Comparison of ENCODE assay signal across 13 cellular contexts in genomic region chr13:114015608-114016295, GRCh38. TPM values are rescaled to one million over a fixed set of nuclear protein-coding genes. Genes with fewer than 3 reads are reported as not detected.
DNase-seq lines count a peak whose midpoint lies in the region; ATAC-seq, FAIRE-seq and TF ChIP-seq lines count a peak whose summit lies in the region.
"Had no signal": no experiment of that assay in that cellular context is flagged by ENCODE, and none has a peak within 500 bp of the region (broad histone marks: within the 10 kb centered on the region; RNA-seq: fewer than 3 reads in every experiment).

No MANE protein-coding gene starts in this region.

- H4K20me1 ChIP-seq in endothelial cell of umbilical vein (replicated peaks; ENCODE audit: control insufficient read depth, extremely low read depth, insufficient read depth, low read length) = no peaks in the 10 kb centered on the region

- no TSS peak for BruUV-seq in endothelial cell of umbilical vein (replicated peaks; lab: Mats Ljungman, UMichigan)

- TF ChIP-seq POLR2A in endothelial cell of umbilical vein (IDR thresholded peaks at IDR 0.05; ENCODE audit: low read depth, low read length) = no peak

- H3K9me1 ChIP-seq in endothelial cell of umbilical vein (replicated peaks; ENCODE audit: control insufficient read depth, extremely low read depth, insufficient read depth, low read length) = no peaks in the 10 kb centered on the region

- H3K27ac Mint-ChIP-seq in activated naive CD4-positive, alpha-beta T cell treated with anti-CD3 and anti-CD28 coated beads, Interleukin-2, amount 50 U/mL, for 24 hours = peak overlapping the region; percentile 35
- no peak overlapping the region for H3K27ac Mint-ChIP-seq in activated naive CD4-positive, alpha-beta T cell treated with anti-CD3 and anti-CD28 coated beads, Interleukin-2, amount 10 ng/mL, durations not matched to agents 7 days and 5 days
- peak overlapping the region in 2 of 3 experiments; percentile 23 to 79 for H3K27ac Mint-ChIP-seq in nephron

- no peak overlapping the region for H3K4me3 Mint-ChIP-seq in activated naive CD4-positive, alpha-beta T cell treated with anti-CD3 and anti-CD28 coated beads, Interleukin-2, amount 50 U/mL, for 24 hours
- no peak overlapping the region for H3K4me3 Mint-ChIP-seq in activated naive CD4-positive, alpha-beta T cell treated with anti-CD3 and anti-CD28 coated beads, Interleukin-2, amount 10 ng/mL, durations not matched to agents 7 days and 5 days
- H3K4me3 Mint-ChIP-seq in nephron = no peak overlapping the region

- FAIRE-seq in endothelial cell of umbilical vein (lab: Jason Lieb, UNC) = no peak

- peaks cover 8% of the 10 kb centered on the region for H3K36me3 Mint-ChIP-seq in activated naive CD4-positive, alpha-beta T cell treated with anti-CD3 and anti-CD28 coated beads, Interleukin-2, amount 50 U/mL, for 24 hours
- peaks cover 41% of the 10 kb centered on the region for H3K36me3 Mint-ChIP-seq in activated naive CD4-positive, alpha-beta T cell treated with anti-CD3 and anti-CD28 coated beads, Interleukin-2, amount 10 ng/mL, durations not matched to agents 7 days and 5 days
- peaks cover 9% of the 10 kb centered on the region for H3K36me3 Mint-ChIP-seq in nephron (ENCODE audit: low read depth)

- H3K79me2 ChIP-seq in endothelial cell of umbilical vein (ENCODE audit: control insufficient read depth, insufficient read depth, low read length) = no peaks in the 10 kb centered on the region

- H3K4me3 ChIP-seq in endothelial cell of umbilical vein (replicated peaks in 1 of 3; ENCODE audit: insufficient read depth in 1 of 3, low read depth in 1 of 3, low read length in 3 of 3) = no peak overlapping the region
- no peak overlapping the region for H3K4me3 ChIP-seq in upper lobe of right lung
- H3K4me3 ChIP-seq: uterus had no signal

- H3K9me3 Mint-ChIP-seq in activated naive CD4-positive, alpha-beta T cell treated with anti-CD3 and anti-CD28 coated beads, Interleukin-2, amount 50 U/mL, for 24 hours = no peaks in the 10 kb centered on the region
- no peaks in the 10 kb centered on the region for H3K9me3 Mint-ChIP-seq in activated naive CD4-positive, alpha-beta T cell treated with anti-CD3 and anti-CD28 coated beads, Interleukin-2, amount 10 ng/mL, durations not matched to agents 7 days and 5 days
- no peaks in the 10 kb centered on the region for H3K9me3 Mint-ChIP-seq in nephron

- dilution Hi-C loops in endothelial cell of umbilical vein (cut with MboI; ENCODE audit: extremely low pct_ligation_motif_present, low sequenced_read_pairs) = no loop called here

- CTCF ChIA-PET in activated naive CD4-positive, alpha-beta T cell treated with anti-CD3 and anti-CD28 coated beads, Interleukin-2, amount 10 ng/mL, durations not matched to agents 7 days and 5 days (lab: Charles Lee) = interaction anchor here (0.9 kb wide), 1 partner anchor 92 kb away, joined by 3 read pairs; no protein-coding TSS in a partner anchor
- CTCF ChIA-PET in endothelial cell of umbilical vein (lab: Charles Lee) = interaction anchor here (1.0 kb wide), 1 partner anchor 19 kb away, joined by 3 read pairs; no protein-coding TSS in a partner anchor

- H3K4me1 ChIP-seq in endothelial cell of umbilical vein (ENCODE audit: control insufficient read depth, extremely low read depth, insufficient read depth, low read length) (no peaks in the 10 kb centered on the region), upper lobe of right lung (no peaks in the 10 kb centered on the region)
- H3K4me1 ChIP-seq: uterus had no signal

- H3K36me3 ChIP-seq in endothelial cell of umbilical vein (ENCODE audit: control insufficient read depth in 2 of 2, extremely low read depth in 1 of 2, insufficient read depth in 2 of 2, low read length in 2 of 2) = peaks cover 10 to 66% of the 10 kb centered on the region in 2 experiments
- peaks cover 38% of the 10 kb centered on the region for H3K36me3 ChIP-seq in upper lobe of right lung
- H3K36me3 ChIP-seq: uterus had no signal

- intact Hi-C loops in endothelial cell of umbilical vein (cut with micrococcal nuclease) = no loop called here
- intact Hi-C loops in upper lobe of right lung (cut with DNase I) = no loop called here

- no peak overlapping the region for H3K4me2 ChIP-seq in endothelial cell of umbilical vein (ENCODE audit: insufficient read depth, low read length)

- ATAC-seq in upper lobe of right lung = peak; percentile 80

- H3K27me3 ChIP-seq in endothelial cell of umbilical vein (ENCODE audit: control insufficient read depth in 2 of 2, insufficient read depth in 2 of 2, low read length in 2 of 2) = no peaks in the 10 kb centered on the region
- H3K27me3 ChIP-seq in upper lobe of right lung = no peaks in the 10 kb centered on the region
- H3K27me3 ChIP-seq: uterus had no signal

- H2AFZ ChIP-seq in endothelial cell of umbilical vein (ENCODE audit: low read depth, low read length) = no peak overlapping the region

- H3K9me3 ChIP-seq in endothelial cell of umbilical vein (replicated peaks; ENCODE audit: control insufficient read depth, insufficient read depth, low read length) = no peaks in the 10 kb centered on the region
- no peaks in the 10 kb centered on the region for H3K9me3 ChIP-seq in upper lobe of right lung
- H3K9me3 ChIP-seq: uterus had no signal

- no peak for DNase-seq in activated naive CD4-positive, alpha-beta T cell treated with anti-CD3 and anti-CD28 coated beads, Interleukin-2, amount 10 ng/mL, durations not matched to agents 7 days and 5 days
- no peak for DNase-seq in endothelial cell of umbilical vein (ENCODE audit: low read depth, low spot score)
- DNase-seq in upper lobe of right lung = peak; percentile 82
- DNase-seq in activated gamma-delta T cell treated with Interleukin-2 at 50 U/mL for 16 hours = no peak
- no peak for DNase-seq in GDM1 (lab: John Stamatoyannopoulos, UW)
- DNase-seq in UCSD-AML1 (lab: John Stamatoyannopoulos, UW; ENCODE audit: unreplicated experiment) = no peak
- DNase-seq: activated CD8-positive, alpha-beta memory T cell treated with anti-CD3 and anti-CD28 coated beads for 24 hours; AML-193; cerebellar nuclear complex; SHP77; uterus had no signal

- no peaks in the 10 kb centered on the region for H3K27me3 Mint-ChIP-seq in activated naive CD4-positive, alpha-beta T cell treated with anti-CD3 and anti-CD28 coated beads, Interleukin-2, amount 50 U/mL, for 24 hours
- H3K27me3 Mint-ChIP-seq in activated naive CD4-positive, alpha-beta T cell treated with anti-CD3 and anti-CD28 coated beads, Interleukin-2, amount 10 ng/mL, durations not matched to agents 7 days and 5 days = no peaks in the 10 kb centered on the region
- no peaks in the 10 kb centered on the region for H3K27me3 Mint-ChIP-seq in nephron (ENCODE audit: low read depth)

- TF ChIP-seq CTCF in endothelial cell of umbilical vein (IDR thresholded peaks at IDR 0.05; ENCODE audit: extremely low read depth in 1 of 2, insufficient read depth in 1 of 2, low read depth in 1 of 2, low read length in 2 of 2) (no peak), nephron (IDR thresholded peaks at IDR 0.05; ENCODE audit: unreplicated experiment in 3 of 3) (no peak), upper lobe of right lung (IDR thresholded peaks at IDR 0.05) (no peak)

- POLR2A ChIA-PET in endothelial cell of umbilical vein (lab: Charles Lee) = no interaction called here

- H3K27ac ChIP-seq in endothelial cell of umbilical vein (ENCODE audit: insufficient read depth, low read depth, low read length) = no peak overlapping the region
- H3K27ac ChIP-seq in upper lobe of right lung = no peak overlapping the region
- H3K27ac ChIP-seq: uterus had no signal

- H3K4me1 Mint-ChIP-seq in activated naive CD4-positive, alpha-beta T cell treated with anti-CD3 and anti-CD28 coated beads, Interleukin-2, amount 50 U/mL, for 24 hours = peaks cover 4% of the 10 kb centered on the region
- peaks cover 7% of the 10 kb centered on the region for H3K4me1 Mint-ChIP-seq in activated naive CD4-positive, alpha-beta T cell treated with anti-CD3 and anti-CD28 coated beads, Interleukin-2, amount 10 ng/mL, durations not matched to agents 7 days and 5 days
- no peaks in the 10 kb centered on the region for H3K4me1 Mint-ChIP-seq in nephron

- no peak overlapping the region for H3K9ac ChIP-seq in endothelial cell of umbilical vein (replicated peaks; ENCODE audit: extremely low read depth, insufficient read depth, low read length)

TF ChIP-seq in endothelial cell of umbilical vein, 7 proteins besides CTCF, POLR2A, EP300 and RAD21:
- peak; percentile 10 for TF ChIP-seq POLR2AphosphoS5 (IDR thresholded peaks at IDR 0.05; ENCODE audit: insufficient read depth, low read depth, low read length)
- no peak for TF ChIP-seq FOS (IDR thresholded peaks at IDR 0.05; ENCODE audit: borderline replicate concordance, insufficient read depth, low read length)
TF ChIP-seq in endothelial cell of umbilical vein: peak in this region for 1.

RNA-seq across cellular contexts. Expression of gene C13orf46, which starts 41.9 kb away (rescaled TPM):
- total RNA-seq in endothelial cell of umbilical vein (1.7 and 1.9 TPM in 2 replicates), upper lobe of right lung (21.2 TPM)
- polyA plus RNA-seq in endothelial cell of umbilical vein = 1.2 and 1.3 TPM in 2 replicates
- 0.30 and 0.37 TPM in 2 replicates for polyA plus RNA-seq in endothelial cell of umbilical vein (2011; cell fraction: cytosol; rRNA removed)
- polyA plus RNA-seq in endothelial cell of umbilical vein (2011; cell fraction: nucleus; rRNA removed) = 6.3 and 7.7 TPM in 2 replicates
- 0.52 and 0.86 TPM in 2 replicates for polyA plus RNA-seq in endothelial cell of umbilical vein (2012)
- polyA minus RNA-seq in endothelial cell of umbilical vein = 2.0 and 2.2 TPM in 2 replicates
- polyA minus RNA-seq in endothelial cell of umbilical vein (2011; cell fraction: cytosol; rRNA and poly(A)+ RNA removed) = 0.41 TPM
- polyA minus RNA-seq in endothelial cell of umbilical vein (2011; cell fraction: nucleus; rRNA and poly(A)+ RNA removed) = 4.6 and 7.2 TPM in 2 replicates
